In genomic region chr9:19551124-19551929, GRCh38 we compare ENCODE assay signal across 9 cellular contexts.
DNase-seq lines count a peak whose midpoint lies in the region; ATAC-seq lines count a peak whose summit lies in the region.
"Had no signal": no experiment of that assay in that cellular context is flagged by ENCODE, and none has a peak within 500 bp of the region (broad histone marks: within the 10 kb centered on the region; RNA-seq: fewer than 3 reads in every experiment).

No MANE protein-coding gene starts in this region.

- ATAC-seq in GM18909 (IDR thresholded peaks at IDR 0.05; ENCODE audit: poor library complexity, unreplicated experiment) (peak; percentile 60), HG02678 (IDR thresholded peaks at IDR 0.05; ENCODE audit: unreplicated experiment) (peak; percentile 52)
- no peak for ATAC-seq in naive thymus-derived CD4-positive, alpha-beta T cell

- H3K4me3 ChIP-seq in naive thymus-derived CD4-positive, alpha-beta T cell (ENCODE audit: low read length) = no peak overlapping the region
- H3K4me3 ChIP-seq: SJSA1 had no signal

- no peaks in the 10 kb centered on the region for H3K4me1 ChIP-seq in naive thymus-derived CD4-positive, alpha-beta T cell (ENCODE audit: control insufficient read depth in 2 of 2, insufficient read depth in 2 of 2, low read length in 2 of 2)
- H3K4me1 ChIP-seq: SJSA1 had no signal

- H3K4me1 Mint-ChIP-seq in naive thymus-derived CD4-positive, alpha-beta T cell = peaks cover 0 to 4% (median 0%) of the 10 kb centered on the region in 7 donors

- H3K9me3 ChIP-seq in naive thymus-derived CD4-positive, alpha-beta T cell (ENCODE audit: control insufficient read depth in 2 of 3, low read length in 3 of 3) = no peaks in the 10 kb centered on the region
- H3K9me3 ChIP-seq: SJSA1 had no signal

- CTCF ChIA-PET in naive thymus-derived CD4-positive, alpha-beta T cell (lab: Charles Lee) = no interaction called here

- POLR2A ChIA-PET in naive thymus-derived CD4-positive, alpha-beta T cell (lab: Charles Lee) = no interaction called here

- peaks cover 0 to 8% (median 0%) of the 10 kb centered on the region in 11 donors for H3K9me3 Mint-ChIP-seq in naive thymus-derived CD4-positive, alpha-beta T cell

- H3K27me3 ChIP-seq in naive thymus-derived CD4-positive, alpha-beta T cell (ENCODE audit: control insufficient read depth in 2 of 2, insufficient read depth in 2 of 2, low read length in 2 of 2) = no peaks in the 10 kb centered on the region
- H3K27me3 ChIP-seq: SJSA1 had no signal

- H3K36me3 ChIP-seq in naive thymus-derived CD4-positive, alpha-beta T cell (ENCODE audit: control insufficient read depth in 2 of 3, insufficient read depth in 3 of 3, low read length in 3 of 3) = no peaks in the 10 kb centered on the region
- H3K36me3 ChIP-seq: SJSA1 had no signal

- DNase-seq in OCI-M1 (lab: John Stamatoyannopoulos, UW) (peak; percentile 13), pons (ENCODE audit: low spot score) (peak; percentile 82), SW480 (ENCODE audit: low spot score) (no peak)
- DNase-seq in NK-92 treated with Interleukin-12 subunit alpha and Interleukin-12 subunit beta, amount 100 ng/mL, for 24 hours (lab: John Stamatoyannopoulos, UW) = no peak
- DNase-seq in stimulated activated CD8-positive, alpha-beta memory T cell treated with anti-CD3 and anti-CD28 coated beads, Interleukin-4, amount 100 ng/mL, for 48 hours = no peak
- no peak for DNase-seq in naive thymus-derived CD4-positive, alpha-beta T cell

- H3K27ac Mint-ChIP-seq in naive thymus-derived CD4-positive, alpha-beta T cell = no peak overlapping the region

- intact Hi-C loops in naive thymus-derived CD4-positive, alpha-beta T cell (cut with micrococcal nuclease) = no loop called here

- H3K27me3 Mint-ChIP-seq in naive thymus-derived CD4-positive, alpha-beta T cell = peaks cover 0 to 22% (median 11%) of the 10 kb centered on the region in 5 donors

- no peak overlapping the region for H3K27ac ChIP-seq in naive thymus-derived CD4-positive, alpha-beta T cell (ENCODE audit: low read depth, low read length)
- H3K27ac ChIP-seq: SJSA1 had no signal

- H3K36me3 Mint-ChIP-seq in naive thymus-derived CD4-positive, alpha-beta T cell = no peaks in the 10 kb centered on the region

- H3K4me3 Mint-ChIP-seq in naive thymus-derived CD4-positive, alpha-beta T cell = no peak overlapping the region

Comparison
In these comparisons a context has a peak if more than half of its experiments do, and no peak if none do; other contexts are left out.
1. DNase-seq: peak in OCI-M1 (single experiment) and pons (single experiment); none in NK-92 treated with Interleukin-12 subunit alpha and Interleukin-12 subunit beta, amount 100 ng/mL, for 24 hours (single experiment), SW480 (single experiment), stimulated activated CD8-positive, alpha-beta memory T cell treated with anti-CD3 and anti-CD28 coated beads, Interleukin-4, amount 100 ng/mL, for 48 hours (single experiment) and naive thymus-derived CD4-positive, alpha-beta T cell (0 of 9).